27 cellular contexts compared by ENCODE assay signal in genomic region chr5:88486466-88486865, GRCh38.
"Had no signal": no experiment of that assay in that cellular context is flagged by ENCODE, and none has a peak within 500 bp of the region (broad histone marks: within the 10 kb centered on the region; RNA-seq: fewer than 3 reads in every experiment).

No MANE protein-coding gene starts in this region.

- H3K9me3 Mint-ChIP-seq: activated B cell treated with CpG ODN at 0.5 μM for 24 hours; activated CD4-positive, alpha-beta T cell treated with anti-CD3 and anti-CD28 coated beads, Interleukin-2, amount 10 ng/mL, durations not matched to agents 24 days and 14 days; activated naive CD4-positive, alpha-beta T cell treated with anti-CD3 and anti-CD28 coated beads, Interleukin-2, amount 50 U/mL, for 24 hours; activated T-cell treated with anti-CD3 and anti-CD28 coated beads, Interleukin-2, amount 50 U/mL, for 24 hours; activated T-helper 1 cell treated with anti-CD3 and anti-CD28 coated beads, Interleukin-12 subunit alpha, Interleukin-12 subunit beta, Interleukin-2, Interleukin-4 antibody, amounts not matched to agents 30 ng/mL and 10 ng/mL and 1 ng/mL, durations not matched to agents 14 hours and 24 hours and 36 hours; T-cell had no signal

- H3K27ac Mint-ChIP-seq: activated B cell treated with CpG ODN at 0.5 μM for 24 hours; activated CD4-positive, alpha-beta T cell treated with anti-CD3 and anti-CD28 coated beads, Interleukin-2, amount 10 ng/mL, durations not matched to agents 24 days and 14 days; activated CD8-positive, alpha-beta memory T cell treated with anti-CD3 and anti-CD28 coated beads, Interleukin-2, amount 10 ng/mL, durations not matched to agents 7 days and 5 days; activated naive CD4-positive, alpha-beta T cell treated with anti-CD3 and anti-CD28 coated beads, Interleukin-2, amount 50 U/mL, for 24 hours; activated T-cell treated with anti-CD3 and anti-CD28 coated beads, Interleukin-2, amount 50 U/mL, for 24 hours; activated T-helper 1 cell treated with anti-CD3 and anti-CD28 coated beads, Interleukin-12 subunit alpha, Interleukin-12 subunit beta, Interleukin-2, Interleukin-4 antibody, amounts not matched to agents 30 ng/mL and 10 ng/mL and 1 ng/mL, durations not matched to agents 14 hours and 24 hours and 36 hours; T-cell had no signal

- H3K27ac ChIP-seq: body of pancreas, cardiac muscle cell, SK-N-MC had no signal

- H3K36me3 Mint-ChIP-seq: activated CD8-positive, alpha-beta memory T cell treated with anti-CD3 and anti-CD28 coated beads, Interleukin-2, amount 10 ng/mL, durations not matched to agents 7 days and 5 days; activated naive CD4-positive, alpha-beta T cell treated with anti-CD3 and anti-CD28 coated beads, Interleukin-2, amount 50 U/mL, for 24 hours; T-cell had no signal

- H3K27me3 ChIP-seq: body of pancreas, cardiac muscle cell had no signal

- ATAC-seq: activated CD8-positive, alpha-beta memory T cell treated with anti-CD3 and anti-CD28 coated beads, Interleukin-2, amount 10 ng/mL, durations not matched to agents 7 days and 5 days; body of pancreas; Panc1; Right ventricle myocardium inferior; T-cell had no signal

- H3K4me3 Mint-ChIP-seq: activated B cell treated with CpG ODN at 0.5 μM for 24 hours; activated CD4-positive, alpha-beta T cell treated with anti-CD3 and anti-CD28 coated beads, Interleukin-2, amount 10 ng/mL, durations not matched to agents 24 days and 14 days; activated CD8-positive, alpha-beta memory T cell treated with anti-CD3 and anti-CD28 coated beads, Interleukin-2, amount 10 ng/mL, durations not matched to agents 7 days and 5 days; activated naive CD4-positive, alpha-beta T cell treated with anti-CD3 and anti-CD28 coated beads, Interleukin-2, amount 50 U/mL, for 24 hours; activated T-cell treated with anti-CD3 and anti-CD28 coated beads, Interleukin-2, amount 50 U/mL, for 24 hours; activated T-helper 1 cell treated with anti-CD3 and anti-CD28 coated beads, Interleukin-12 subunit alpha, Interleukin-12 subunit beta, Interleukin-2, Interleukin-4 antibody, amounts not matched to agents 30 ng/mL and 10 ng/mL and 1 ng/mL, durations not matched to agents 14 hours and 24 hours and 36 hours; T-cell had no signal

- H3K4me1 ChIP-seq: body of pancreas had no signal

- H3K4me3 ChIP-seq: body of pancreas, cardiac muscle cell, SK-N-MC had no signal

- DNase-seq: activated B cell treated with CpG ODN at 0.5 μM for 24 hours; activated CD4-positive, alpha-beta T cell treated with anti-CD3 and anti-CD28 coated beads for 1 hour; activated CD4-positive, alpha-beta T cell treated with anti-CD3 and anti-CD28 coated beads, Interleukin-2, amount 10 ng/mL, durations not matched to agents 24 days and 14 days; activated CD4-positive, alpha-beta T cell treated with anti-CD3 and anti-CD28 coated beads, Interleukin-2, amount 50 U/mL, for 48 hours; activated CD8-positive, alpha-beta memory T cell treated with anti-CD3 and anti-CD28 coated beads, Interleukin-2, amount 10 ng/mL, durations not matched to agents 7 days and 5 days; activated effector memory CD4-positive, alpha-beta T cell treated with Interleukin-2 at 50 U/mL for 16 hours; activated naive CD4-positive, alpha-beta T cell; activated T-cell treated with anti-CD3 and anti-CD28 coated beads, Interleukin-2, amount 50 U/mL, for 24 hours; aorta; body of pancreas; KG1; NCI-H1048; NCI-H1436 treated with DMSO at 0.1 percent for 48 hours; NCI-H2107; NCI-H510A treated with DMSO at 0.1 percent for 48 hours; NK-92 treated with Interleukin-12 subunit alpha and Interleukin-12 subunit beta, amount 100 ng/mL, for 24 hours; OCI-M1; RPMI8226; T-cell; T-helper 2 cell; T1000 had no signal

- H3K9me3 ChIP-seq: body of pancreas had no signal

- H3K4me1 Mint-ChIP-seq: activated B cell treated with CpG ODN at 0.5 μM for 24 hours; activated CD4-positive, alpha-beta T cell treated with anti-CD3 and anti-CD28 coated beads, Interleukin-2, amount 10 ng/mL, durations not matched to agents 24 days and 14 days; activated CD8-positive, alpha-beta memory T cell treated with anti-CD3 and anti-CD28 coated beads, Interleukin-2, amount 10 ng/mL, durations not matched to agents 7 days and 5 days; activated naive CD4-positive, alpha-beta T cell treated with anti-CD3 and anti-CD28 coated beads, Interleukin-2, amount 50 U/mL, for 24 hours; T-cell had no signal

- H3K36me3 ChIP-seq: cardiac muscle cell had no signal
